ENCODE assay signal across 1 cellular context in genomic region chr13:22047082-22047784, GRCh38.
TF ChIP-seq lines count a peak whose summit lies in the region.

No MANE protein-coding gene starts in this region.

TF ChIP-seq in IMR-90, 13 proteins besides CTCF, POLR2A, EP300 and RAD21:
- TF ChIP-seq FOS (IDR thresholded peaks at IDR 0.05; ENCODE audit: low read depth, low read length) (peak; percentile 58), CEBPB (IDR thresholded peaks at IDR 0.05; ENCODE audit: low read depth, low read length) (peak; percentile 29; the same call in 1 of the 2 replicates), RFX5 (IDR thresholded peaks at IDR 0.05; ENCODE audit: low read depth, low read length) (no peak), CHD1 (IDR thresholded peaks at IDR 0.05; ENCODE audit: low read depth, low read length) (no peak), MXI1 (IDR thresholded peaks at IDR 0.05; ENCODE audit: borderline replicate concordance, low read depth, low read length) (no peak)
